In the genomic region with DNA sequence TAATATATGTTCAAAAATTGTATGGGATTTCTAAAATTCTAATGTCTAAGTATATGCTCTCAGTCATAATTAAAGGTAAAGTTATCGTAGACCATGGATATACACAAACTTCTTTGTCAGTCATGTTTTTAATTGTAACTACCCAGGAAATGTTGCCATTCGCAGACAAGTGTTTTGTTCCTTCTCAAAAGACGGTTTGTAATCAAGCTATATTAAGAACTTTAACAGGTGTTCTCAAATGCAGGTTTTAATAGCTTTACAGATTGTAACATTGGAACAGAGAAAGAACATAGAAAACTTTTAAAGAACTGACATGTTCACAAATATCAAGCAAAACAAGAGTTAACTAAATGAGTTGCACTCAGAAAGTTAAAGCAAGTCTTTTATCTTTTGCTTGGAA, we compare ENCODE assay signal across 25 cellular contexts.
"Had no signal": no experiment of that assay in that cellular context is flagged by ENCODE, and none has a peak within 500 bp of the region (broad histone marks: within the 10 kb centered on the region; RNA-seq: fewer than 3 reads in every experiment).

No MANE protein-coding gene starts in this region.

- ATAC-seq: activated CD4-positive, alpha-beta T cell treated with anti-CD3 and anti-CD28 coated beads for 36 hours; activated CD8-positive, alpha-beta memory T cell treated with anti-CD3 and anti-CD28 coated beads, Interleukin-2, amount 10 ng/mL, durations not matched to agents 7 days and 5 days; activated CD8-positive, alpha-beta T cell treated with anti-CD3 and anti-CD28 coated beads, Interleukin-2, amount 10 ng/mL, durations not matched to agents 7 days and 5 days; activated naive CD8-positive, alpha-beta T cell treated with anti-CD3 and anti-CD28 coated beads, Interleukin-2, amount 50 U/mL, for 24 hours; body of pancreas; esophagus mucosa had no signal

- H3K9me3 ChIP-seq: adrenal gland, body of pancreas, colonic mucosa had no signal

- H3K27ac ChIP-seq: adrenal gland, body of pancreas, colonic mucosa had no signal

- DNase-seq: activated CD4-positive, alpha-beta memory T cell treated with anti-CD3 and anti-CD28 coated beads for 36 hours; activated CD4-positive, alpha-beta T cell treated with anti-CD3 and anti-CD28 coated beads for 36 hours; activated CD4-positive, alpha-beta T cell treated with anti-CD3 and anti-CD28 coated beads, Interleukin-2, amount 10 ng/mL, durations not matched to agents 24 days and 14 days; activated CD4-positive, CD25-positive, alpha-beta regulatory T cell; activated CD4-positive, CD25-positive, alpha-beta regulatory T cell treated with anti-CD3 and anti-CD28 coated beads, Interleukin-2, amount 50 U/mL, for 72 hours; activated CD8-positive, alpha-beta memory T cell treated with anti-CD3 and anti-CD28 coated beads, Interleukin-2, amount 10 ng/mL, durations not matched to agents 7 days and 5 days; activated CD8-positive, alpha-beta memory T cell treated with anti-CD3 and anti-CD28 coated beads, Interleukin-2, amount 50 U/mL, for 4 hours; activated CD8-positive, alpha-beta T cell treated with anti-CD3 and anti-CD28 coated beads, Interleukin-2, amount 10 ng/mL, durations not matched to agents 7 days and 5 days; activated effector memory CD4-positive, alpha-beta T cell treated with anti-CD3 and anti-CD28 coated beads, Interleukin-2, amount 50 U/mL, for 16 hours; activated naive CD4-positive, alpha-beta T cell treated with anti-CD3 and anti-CD28 coated beads for 36 hours; activated naive CD8-positive, alpha-beta T cell treated with anti-CD3 and anti-CD28 coated beads for 36 hours; activated naive CD8-positive, alpha-beta T cell treated with anti-CD3 and anti-CD28 coated beads, Interleukin-2, amount 50 U/mL, for 24 hours; activated T-cell treated with anti-CD3 and anti-CD28 coated beads, Interleukin-2, amount 50 U/mL, for 1 hour; activated T-cell treated with anti-CD3 and anti-CD28 coated beads, Interleukin-2, amount 50 U/mL, for 48 hours; adrenal gland; amygdala; aorta; body of pancreas; caudate nucleus; colonic mucosa; effector CD8-positive, alpha-beta T cell; foreskin fibroblast; T-helper 2 cell had no signal

- H3K4me3 ChIP-seq: adrenal gland, body of pancreas, colonic mucosa had no signal

- H3K36me3 ChIP-seq: adrenal gland, colonic mucosa had no signal

- FAIRE-seq: frontal cortex had no signal

- H3K4me1 ChIP-seq: adrenal gland, body of pancreas, colonic mucosa had no signal

- H3K27me3 ChIP-seq: adrenal gland, body of pancreas, colonic mucosa had no signal
